ENCODE assay signal across 8 cellular contexts in genomic region chrX:154490414-154491083, GRCh38.
DNase-seq lines count a peak whose midpoint lies in the region; ATAC-seq and TF ChIP-seq lines count a peak whose summit lies in the region.

TSS of gene SLC10A3 (minus strand) at chrX:154490629. CDS start at chrX:154488940, 1,689 bp downstream.

- no peak for TF ChIP-seq CTCF in AG10803 (conservative IDR thresholded peaks at IDR 0.05; ENCODE audit: low read length)

- ATAC-seq in GM19043 (IDR thresholded peaks at IDR 0.05; ENCODE audit: low read depth, unreplicated experiment) (peak; percentile 77), HG03354 (IDR thresholded peaks at IDR 0.05; ENCODE audit: poor library complexity, severe bottlenecking, unreplicated experiment) (peak; percentile 81)

- peak within 1 kb of the TSS; percentile 69 for H3K4me3 ChIP-seq in AG10803 (ENCODE audit: low read length)

- peak; percentile 89 for DNase-seq in AG10803 (ENCODE audit: low read depth)
- peak; percentile 75 to 95 for DNase-seq in NCI-H446 (lab: John Stamatoyannopoulos, UW)
- peak; percentile 71 for DNase-seq in activated CD4-positive, CD25-positive, alpha-beta regulatory T cell treated with anti-CD3 and anti-CD28 coated beads, Interleukin-2, amount 50 U/mL, for 16 hours (ENCODE audit: low read depth, low spot score)
- peak; percentile 86 for DNase-seq in central memory CD4-positive, alpha-beta T cell
- peak; percentile 84 for DNase-seq in inferior parietal cortex (ENCODE audit: extremely low spot score)
- peak; percentile 72 for DNase-seq in smooth muscle cell of the brain vasculature (ENCODE audit: low read depth, low spot score)

Comparison
In these comparisons a context has a peak if more than half of its experiments do, and no peak if none do; other contexts are left out.
1. Peak in every context shown above with its lines: DNase-seq, ATAC-seq and H3K4me3 ChIP-seq.